In genomic region chr9:124868511-124869465, GRCh38 we compare ENCODE assay signal across 8 cellular contexts. TPM values are rescaled to one million over a fixed set of nuclear protein-coding genes. Genes with fewer than 3 reads are reported as not detected.
DNase-seq lines count a peak whose midpoint lies in the region; ATAC-seq and TF ChIP-seq lines count a peak whose summit lies in the region.

No MANE protein-coding gene starts in this region.

- peak overlapping the region; percentile 98 to 99 for H3K27ac Mint-ChIP-seq in activated naive CD4-positive, alpha-beta T cell treated with anti-CD3 and anti-CD28 coated beads, Interleukin-2, amount 50 U/mL, for 72 hours

- peaks cover 3% of the 10 kb centered on the region for H3F3A ChIP-seq in SK-N-SH (replicated peaks; ENCODE audit: insufficient read depth)

- H3K9ac ChIP-seq in SK-N-SH, result peak overlapping the region; percentile 90

- POLR2A ChIA-PET in SK-N-SH (lab: Yijun Ruan, JAX), result interaction anchor here (0.7 to 1.0 kb wide), 2 partner anchors 98 to 275 kb away, joined by 3 read pairs; partner anchors contain the start of genes NR6A1 and SCAI

- intact Hi-C loops in testis (cut with DNase I; ENCODE audit: low total_unique reads), result loop anchor here (10.0 kb wide), 1 partner anchor 376 kb away; the partner anchor contains the start of gene HSPA5

- H3K4me1 ChIP-seq in SK-N-SH (ENCODE audit: control insufficient read depth in 1 of 2, insufficient read depth in 2 of 2, low read depth in 1 of 2, low read length in 1 of 2), result peaks cover 8 to 24% of the 10 kb centered on the region in 2 experiments; a peak in 3 of 4 replicates
- peaks cover 39% of the 10 kb centered on the region for H3K4me1 ChIP-seq in osteoblast (ENCODE audit: insufficient read depth, low read length)
- H3K4me1 ChIP-seq in testis, result peaks cover 40% of the 10 kb centered on the region

- peak overlapping the region; percentile 86 to 90 for H3K27ac ChIP-seq in SK-N-SH (ENCODE audit: low read depth in 2 of 2, low read length in 1 of 2)
- H3K27ac ChIP-seq in osteoblast (ENCODE audit: low read depth, low read length), result peak overlapping the region; percentile 95
- peak overlapping the region; percentile 88 to 90 for H3K27ac ChIP-seq in testis

- peak; percentile 83 for TF ChIP-seq POLR2A in testis (IDR thresholded peaks at IDR 0.05)

- DNase-seq in GM04503 (ENCODE audit: low read depth), result peak; percentile 34
- peak; percentile 99 for DNase-seq in H7
- peak; percentile 88 for DNase-seq in M059J (ENCODE audit: low read depth)
- peak; percentile 99 for DNase-seq in SK-N-SH
- DNase-seq in activated naive CD4-positive, alpha-beta T cell treated with anti-CD3 and anti-CD28 coated beads, Interleukin-2, amount 50 U/mL, for 72 hours (ENCODE audit: low spot score in 2 of 2), result peak; percentile 94
- peak; percentile 90 for DNase-seq in glomerular visceral epithelial cell (ENCODE audit: extremely low spot score)
- peak; percentile 100 for DNase-seq in osteoblast (ENCODE audit: insufficient read length, low spot score, missing footprints)
- DNase-seq in testis, result peak; percentile 88

- peak; percentile 74 to 76 for ATAC-seq in activated naive CD4-positive, alpha-beta T cell treated with anti-CD3 and anti-CD28 coated beads, Interleukin-2, amount 50 U/mL, for 72 hours

- H3K27me3 ChIP-seq in H7 (ENCODE audit: control insufficient read depth, insufficient read depth, low read length) (no peaks in the 10 kb centered on the region), SK-N-SH (ENCODE audit: insufficient read depth) (no peaks in the 10 kb centered on the region), osteoblast (ENCODE audit: insufficient read depth, low read length) (no peaks in the 10 kb centered on the region), testis (no peaks in the 10 kb centered on the region)

- no peaks in the 10 kb centered on the region for H3K9me2 ChIP-seq in SK-N-SH

- 0% methylated on average over 17 of the region's 101 CpGs for WGBS in SK-N-SH (ENCODE audit: low lambda C conversion rate)
- WGBS in testis, 2 donors, result 0% methylated on average over 35 to 94 of the region's 101 CpGs

- H3K36me3 ChIP-seq in H7 (replicated peaks; ENCODE audit: control insufficient read depth, insufficient read depth, low read length) (peaks cover 17% of the 10 kb centered on the region), SK-N-SH (replicated peaks in 1 of 2; ENCODE audit: control insufficient read depth in 1 of 2, insufficient read depth in 2 of 2, low read length in 1 of 2) (peaks cover 6 to 17% of the 10 kb centered on the region in 2 experiments), osteoblast (ENCODE audit: insufficient read depth, low read length) (peaks cover 23% of the 10 kb centered on the region), testis (ENCODE audit: low read depth, missing control alignments) (no peaks in the 10 kb centered on the region)

- H3K4me2 ChIP-seq in SK-N-SH (peak overlapping the region; percentile 87), osteoblast (ENCODE audit: insufficient read depth, low read length) (peak overlapping the region; percentile 97)

- peak; percentile 48 for TF ChIP-seq CTCF in SK-N-SH (IDR thresholded peaks at IDR 0.05)
- TF ChIP-seq CTCF in osteoblast (IDR thresholded peaks at IDR 0.05; ENCODE audit: extremely low read depth, low read depth, low read length), result no peak
- TF ChIP-seq CTCF in testis (IDR thresholded peaks at IDR 0.05), result no peak

- CTCF ChIA-PET in SK-N-SH (lab: Yijun Ruan, JAX), result interaction anchor here (0.6 to 2.0 kb wide), 7 partner anchors 9 to 275 kb away, joined by 3 to 9 read pairs (median 3); partner anchors contain the start of genes SCAI and WDR38

- peaks cover 40 to 53% of the 10 kb centered on the region in 2 donors for H3K36me3 Mint-ChIP-seq in activated naive CD4-positive, alpha-beta T cell treated with anti-CD3 and anti-CD28 coated beads, Interleukin-2, amount 50 U/mL, for 72 hours

- peak overlapping the region; percentile 96 for H3K4me3 ChIP-seq in H7 (ENCODE audit: insufficient read depth, low read depth, low read length)
- peak overlapping the region; percentile 85 to 94 for H3K4me3 ChIP-seq in SK-N-SH (ENCODE audit: low read depth in 2 of 2, low read length in 1 of 2)
- peak overlapping the region; percentile 98 for H3K4me3 ChIP-seq in osteoblast (ENCODE audit: insufficient read depth, low read length)
- H3K4me3 ChIP-seq in testis, result peak overlapping the region; percentile 87 to 99

- H4K20me1 ChIP-seq in SK-N-SH (ENCODE audit: insufficient read depth) (peaks cover 36% of the 10 kb centered on the region), osteoblast (ENCODE audit: insufficient read depth, low read length) (peaks cover 36% of the 10 kb centered on the region)

- TF ChIP-seq RAD21 in SK-N-SH (IDR thresholded peaks at IDR 0.05; ENCODE audit: low read length), result no peak; the same call in 1 of the 2 replicates

- H2AFZ ChIP-seq in SK-N-SH (ENCODE audit: low read depth), result peak overlapping the region; percentile 90
- H2AFZ ChIP-seq in osteoblast (ENCODE audit: low read length), result peak overlapping the region; percentile 89

- H3K9me3 ChIP-seq in SK-N-SH (no peaks in the 10 kb centered on the region), osteoblast (ENCODE audit: low read depth, low read length) (no peaks in the 10 kb centered on the region), testis (no peaks in the 10 kb centered on the region)

- peaks cover 68% of the 10 kb centered on the region for H3K79me2 ChIP-seq in SK-N-SH (ENCODE audit: insufficient read depth)
- peaks cover 62% of the 10 kb centered on the region for H3K79me2 ChIP-seq in osteoblast (ENCODE audit: insufficient read depth, low read length)

- H3K9me3 Mint-ChIP-seq in activated naive CD4-positive, alpha-beta T cell treated with anti-CD3 and anti-CD28 coated beads, Interleukin-2, amount 50 U/mL, for 72 hours, result no peaks in the 10 kb centered on the region

- TF ChIP-seq EP300 in SK-N-SH (IDR thresholded peaks at IDR 0.05; ENCODE audit: borderline replicate concordance in 1 of 2, low read depth in 1 of 2, low read length in 1 of 2), result no peak

TF ChIP-seq in SK-N-SH, 30 proteins besides CTCF, POLR2A, EP300 and RAD21 (continues in another document):
- TF ChIP-seq PBX3 (IDR thresholded peaks at IDR 0.05) (peak; percentile 13; the same call in 1 of the 2 replicates), EZH2phosphoT487 (IDR thresholded peaks at IDR 0.05; ENCODE audit: borderline replicate concordance, low read depth) (no peak), JUND (IDR thresholded peaks at IDR 0.05) (no peak), TEAD4 (IDR thresholded peaks at IDR 0.05; ENCODE audit: borderline replicate concordance, insufficient read depth) (no peak), TAF1 (IDR thresholded peaks at IDR 0.05; ENCODE audit: borderline replicate concordance, low read depth, low read length) (peak; percentile 91), MAX (IDR thresholded peaks at IDR 0.05; ENCODE audit: low read depth) (peak; percentile 82), CHD2 (IDR thresholded peaks at IDR 0.05; ENCODE audit: low read length, partially characterized antibody) (peak; percentile 63), SIN3A (IDR thresholded peaks at IDR 0.05; ENCODE audit: borderline replicate concordance, low read depth, low read length) (0 out of 2 replicates have a peak, but pooled peaks have one; percentile 73)

RNA-seq across cellular contexts. Expression of gene ARPC5L, which starts 6.9 kb away (rescaled TPM):
- 34.5 and 42.4 TPM in 2 replicates for total RNA-seq in H7 (2014; rRNA removed; shearing (Covaris generic))
- 43.9 and 54.1 TPM in 2 replicates for total RNA-seq in M059J (2014; rRNA removed; shearing (Covaris generic))
- polyA plus RNA-seq in SK-N-SH (2012; rRNA removed) (69.6 and 73.1 TPM in 2 replicates), testis (ENCODE audit: insufficient read depth, low read depth, low replicate concordance) (111 TPM)
- polyA plus RNA-seq in SK-N-SH (2012; cell fraction: cytosol; rRNA removed), result 80.8 and 100 TPM in 2 replicates
- polyA plus RNA-seq in SK-N-SH (2012; cell fraction: nucleus; rRNA removed), result 72.6 and 77.5 TPM in 2 replicates
- total RNA-seq in activated naive CD4-positive, alpha-beta T cell treated with anti-CD3 and anti-CD28 coated beads, Interleukin-2, amount 50 U/mL, for 72 hours, result 10 to 100 TPM; 86.2 to 86.5 TPM
- total RNA-seq in osteoblast (9.8 and 11.8 TPM in 2 replicates), testis (10 to 100 TPM; 64.7 to 75.4 TPM)

RNA-seq across cellular contexts. Expression of gene RPL35, which starts 7.0 kb away (rescaled TPM):
- total RNA-seq in H7 (2014; rRNA removed; shearing (Covaris generic)), result 2,762 and 3,564 TPM in 2 replicates
- 2,121 and 2,222 TPM in 2 replicates for total RNA-seq in M059J (2014; rRNA removed; shearing (Covaris generic))
- 5,012 and 5,348 TPM in 2 replicates for polyA plus RNA-seq in SK-N-SH (2012; rRNA removed)
- 4,799 and 5,551 TPM in 2 replicates for polyA plus RNA-seq in SK-N-SH (2012; cell fraction: cytosol; rRNA removed)
- 922 and 958 TPM in 2 replicates for polyA plus RNA-seq in SK-N-SH (2012; cell fraction: nucleus; rRNA removed)
- total RNA-seq in activated naive CD4-positive, alpha-beta T cell treated with anti-CD3 and anti-CD28 coated beads, Interleukin-2, amount 50 U/mL, for 72 hours, result 1,000 to 10,000 TPM; 1,912 to 2,066 TPM
- total RNA-seq in osteoblast, result 1,644 and 1,645 TPM in 2 replicates
- 1,000 to 10,000 TPM in 1 of 2 donors, 100 to 1,000 TPM in 1; 902 to 1,286 TPM for total RNA-seq in testis
- 1,119 TPM for polyA plus RNA-seq in testis (ENCODE audit: insufficient read depth, low read depth, low replicate concordance)

RNA-seq across cellular contexts. Expression of gene WDR38, which starts 15.5 kb away (rescaled TPM):
- not detected in 2 replicates for total RNA-seq in H7 (2014; rRNA removed; shearing (Covaris generic))
- not detected in 2 replicates for total RNA-seq in M059J (2014; rRNA removed; shearing (Covaris generic))
- polyA plus RNA-seq in SK-N-SH (2012; rRNA removed), result not detected in 2 replicates
- not detected in 2 replicates for polyA plus RNA-seq in SK-N-SH (2012; cell fraction: cytosol; rRNA removed)
- polyA plus RNA-seq in SK-N-SH (2012; cell fraction: nucleus; rRNA removed), result not detected in 2 replicates
- total RNA-seq in activated naive CD4-positive, alpha-beta T cell treated with anti-CD3 and anti-CD28 coated beads, Interleukin-2, amount 50 U/mL, for 72 hours, result not detected
- total RNA-seq in osteoblast, result not detected in 2 replicates
- total RNA-seq in testis, result 1 to 10 TPM; 3.2 to 7.6 TPM
- polyA plus RNA-seq in testis (ENCODE audit: insufficient read depth, low read depth, low replicate concordance), result 11.8 TPM

Comparison
In these comparisons a context has a peak if more than half of its experiments do, and no peak if none do; other contexts are left out.
1. Peak in every context shown above with its lines: DNase-seq, ATAC-seq, H3K4me3 ChIP-seq and H3K27ac ChIP-seq.
2. DNase-seq: peak in every context shown above with its lines; median percentile 100 in osteoblast; 99 in H7; 99 in SK-N-SH; 94 in activated naive CD4-positive, alpha-beta T cell treated with anti-CD3 and anti-CD28 coated beads, Interleukin-2, amount 50 U/mL, for 72 hours; 90 in glomerular visceral epithelial cell; 88 in M059J; 88 in testis; 34 in GM04503.